Comparison of ENCODE assay signal across 8 cellular contexts in the genomic region with DNA sequence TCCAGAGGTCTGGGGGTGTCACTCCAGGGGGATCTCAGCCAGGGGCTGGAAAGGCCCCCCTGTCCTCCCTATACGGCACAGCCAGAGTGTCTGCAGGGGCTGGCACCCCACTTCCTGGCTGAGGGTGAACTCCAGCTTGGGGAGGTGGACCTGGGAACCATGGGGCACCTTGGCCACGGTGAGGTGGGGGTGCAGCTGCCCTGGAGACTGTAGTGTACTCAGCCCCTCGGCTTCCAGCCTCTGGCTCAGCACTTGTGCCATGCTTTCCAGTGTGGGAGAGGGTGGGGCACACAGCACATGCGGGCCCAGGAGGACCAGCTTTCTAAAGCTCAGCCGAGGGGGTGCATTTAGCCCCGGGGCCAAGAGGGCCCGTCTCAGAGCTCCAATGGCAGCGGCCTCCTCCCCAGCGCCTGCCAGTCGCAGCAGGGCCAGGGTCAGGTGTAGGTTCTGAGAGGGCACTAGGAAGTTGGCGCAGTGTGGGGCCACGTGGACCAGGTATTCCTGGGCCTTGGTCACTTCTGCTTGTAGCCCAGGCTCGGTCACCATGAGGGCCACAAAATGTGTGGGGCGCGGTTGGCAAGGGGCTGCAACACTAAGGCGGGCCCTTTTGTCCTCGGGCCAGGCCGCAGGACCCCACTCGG. TPM values are rescaled to one million over a fixed set of nuclear protein-coding genes. Genes with fewer than 3 reads are reported as not detected.
DNase-seq lines count a peak whose midpoint lies in the region; ATAC-seq and TF ChIP-seq lines count a peak whose summit lies in the region.

No MANE protein-coding gene starts in this region.

- intact Hi-C loops in esophagus muscularis mucosa (cut with DNase I), result no loop called here

- ATAC-seq in HG03280 (IDR thresholded peaks at IDR 0.05; ENCODE audit: unreplicated experiment) (no peak), HG03196 (IDR thresholded peaks at IDR 0.05; ENCODE audit: unreplicated experiment) (no peak)

- POLR2A ChIA-PET in RWPE1 (lab: Yijun Ruan, JAX; ENCODE audit: low non-redundant PET), result interaction anchor here (0.6 to 1.1 kb wide), 2 partner anchors 13 to 24 kb away, joined by 3 to 5 read pairs; a partner anchor contains a TSS

- TF ChIP-seq POLR2A in esophagus muscularis mucosa (IDR thresholded peaks at IDR 0.05; ENCODE audit: low read depth), result no peak

- WGBS in esophagus muscularis mucosa, result 62% methylated on average over 14 of the region's 19 CpGs

- H3K4me1 ChIP-seq in esophagus muscularis mucosa, result peaks cover 29 to 65% (median 62%) of the 10 kb centered on the region in 4 donors

- TF ChIP-seq CTCF in RWPE1 (conservative IDR thresholded peaks at IDR 0.05; ENCODE audit: low read depth) (no peak), esophagus muscularis mucosa (IDR thresholded peaks at IDR 0.05) (no peak), retinal pigment epithelial cell (conservative IDR thresholded peaks at IDR 0.05; ENCODE audit: low read depth, low read length) (no peak)

- DNase-seq in RWPE1 (ENCODE audit: low spot score) (no peak), esophagus muscularis mucosa (ENCODE audit: extremely low spot score) (no peak), retinal pigment epithelial cell (ENCODE audit: low read depth) (no peak), AG08395 (ENCODE audit: low spot score) (no peak), NCI-H774 (lab: John Stamatoyannopoulos, UW) (no peak)

- H3K9me3 ChIP-seq in esophagus muscularis mucosa, result no peaks in the 10 kb centered on the region

- no peaks in the 10 kb centered on the region for H3K27me3 ChIP-seq in esophagus muscularis mucosa

- H3K27ac ChIP-seq in RWPE1 (peak overlapping the region; percentile 99), esophagus muscularis mucosa (replicated peaks in 1 of 4) (peak overlapping the region; percentile 90 to 98 (median 96))

- CTCF ChIA-PET in RWPE1 (lab: Yijun Ruan, JAX), result interaction anchor here (0.5 to 1.5 kb wide), 2 partner anchors 11 to 16 kb away, joined by 3 to 5 read pairs; a partner anchor contains a TSS

- H3K4me3 ChIP-seq in GM08714 (ENCODE audit: low read length) (peak overlapping the region; percentile 58; the same call in 1 of the 2 replicates), esophagus muscularis mucosa (peak overlapping the region; percentile 68 to 90 (median 70)), retinal pigment epithelial cell (ENCODE audit: low read length) (peak overlapping the region; percentile 39)

- H3K36me3 ChIP-seq in esophagus muscularis mucosa, result peaks cover 40 to 52% (median 52%) of the 10 kb centered on the region in 4 donors

- TF ChIP-seq EP300 in esophagus muscularis mucosa (IDR thresholded peaks at IDR 0.05), result no peak

RNA-seq across cellular contexts. Expression of a gene that starts 1.4 kb away (rescaled TPM):
- 1 to 10 TPM; 5.4 to 9.3 (median 8.1) TPM for total RNA-seq in esophagus muscularis mucosa

RNA-seq across cellular contexts. Expression of a gene that starts 10.9 kb away (rescaled TPM):
- total RNA-seq in esophagus muscularis mucosa, result 10 to 100 TPM; 10.8 to 27.1 (median 20.6) TPM

RNA-seq across cellular contexts. Expression of a gene that starts 13.2 kb away (rescaled TPM):
- 100 to 1,000 TPM in 1 of 4 donors, 10 to 100 TPM in 3; 42.9 to 115 (median 72.2) TPM for total RNA-seq in esophagus muscularis mucosa

RNA-seq across cellular contexts. Expression of a gene that starts 40.4 kb away (rescaled TPM):
- not detected for total RNA-seq in esophagus muscularis mucosa

RNA-seq across cellular contexts. Expression of a gene that starts 46.9 kb away (rescaled TPM):
- 1 to 10 TPM in 3 of 4 donors, under 1 TPM in 1; 0.83 to 8.0 (median 5.6) TPM for total RNA-seq in esophagus muscularis mucosa
